1 cellular context compared by ENCODE assay signal in the genomic region with DNA sequence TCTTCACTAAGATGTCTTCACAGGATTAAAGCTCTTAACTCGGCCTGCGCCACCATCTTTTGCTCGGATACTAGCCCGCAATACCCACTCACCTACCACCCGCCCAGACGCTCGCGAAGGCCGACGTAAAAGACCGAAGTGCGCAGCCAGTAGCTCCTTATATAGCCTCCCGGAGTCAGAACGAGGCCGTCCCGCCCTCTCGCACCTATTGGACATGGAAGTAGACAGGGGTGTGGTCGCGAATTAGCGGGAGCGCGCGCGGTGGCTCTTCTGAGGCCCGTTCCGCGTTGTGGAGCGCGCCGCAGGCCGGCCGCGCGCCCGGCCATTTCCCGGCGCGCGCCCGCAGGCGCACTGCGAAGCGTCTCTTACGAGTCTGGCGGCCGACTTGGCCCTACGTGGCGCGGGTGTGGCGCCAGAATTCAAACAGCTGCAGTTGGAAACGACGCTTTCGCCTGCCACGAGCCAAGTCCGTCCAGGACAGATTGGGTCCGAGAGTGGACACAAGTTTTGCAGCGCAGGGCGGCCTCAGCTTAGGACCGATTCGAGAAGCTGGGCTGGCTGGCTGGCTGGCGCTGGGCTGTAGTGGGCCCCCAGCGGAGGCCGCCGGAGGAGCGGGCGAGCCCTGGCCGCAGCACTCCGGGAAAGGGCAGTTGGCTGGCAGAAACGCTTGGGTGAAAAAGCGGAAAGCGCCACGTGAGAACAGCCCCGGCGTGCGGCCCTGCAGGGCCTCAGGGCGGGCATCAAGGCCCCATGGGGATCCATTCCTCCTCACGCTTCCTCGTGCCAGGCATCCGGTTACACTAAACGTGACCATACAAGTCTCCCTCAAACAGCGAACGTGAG.
TF ChIP-seq lines count a peak whose summit lies in the region.

No MANE protein-coding gene starts in this region.

TF ChIP-seq in HepG2, 621 proteins besides CTCF, POLR2A, EP300 and RAD21 (continued from another document and continues in another):
- TF ChIP-seq, protein P1, sequence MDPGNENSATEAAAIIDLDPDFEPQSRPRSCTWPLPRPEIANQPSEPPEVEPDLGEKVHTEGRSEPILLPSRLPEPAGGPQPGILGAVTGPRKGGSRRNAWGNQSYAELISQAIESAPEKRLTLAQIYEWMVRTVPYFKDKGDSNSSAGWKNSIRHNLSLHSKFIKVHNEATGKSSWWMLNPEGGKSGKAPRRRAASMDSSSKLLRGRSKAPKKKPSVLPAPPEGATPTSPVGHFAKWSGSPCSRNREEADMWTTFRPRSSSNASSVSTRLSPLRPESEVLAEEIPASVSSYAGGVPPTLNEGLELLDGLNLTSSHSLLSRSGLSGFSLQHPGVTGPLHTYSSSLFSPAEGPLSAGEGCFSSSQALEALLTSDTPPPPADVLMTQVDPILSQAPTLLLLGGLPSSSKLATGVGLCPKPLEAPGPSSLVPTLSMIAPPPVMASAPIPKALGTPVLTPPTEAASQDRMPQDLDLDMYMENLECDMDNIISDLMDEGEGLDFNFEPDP (CRISPR knock-in tag; conservative IDR thresholded peaks at IDR 0.05), result 0 out of 2 replicates have a peak, but pooled peaks have one; percentile 93
- TF ChIP-seq TAF1 (CRISPR knock-in tag; IDR thresholded peaks at IDR 0.05) (peak; percentile 98), ZNF543 (CRISPR knock-in tag; IDR thresholded peaks at IDR 0.05) (peak; percentile 96), TBX2 (CRISPR knock-in tag; IDR thresholded peaks at IDR 0.05; ENCODE audit: borderline replicate concordance) (peak; percentile 84), ZFP90 (CRISPR knock-in tag; IDR thresholded peaks at IDR 0.05; ENCODE audit: borderline replicate concordance) (peak; percentile 89), RXRA (CRISPR knock-in tag; IDR thresholded peaks at IDR 0.05) (peak; percentile 68), ZFP36L1 (CRISPR knock-in tag; IDR thresholded peaks at IDR 0.05) (peak; percentile 64), ZNF691 (CRISPR knock-in tag; IDR thresholded peaks at IDR 0.05; ENCODE audit: borderline replicate concordance, low read depth) (peak; percentile 89), ARHGAP35 (CRISPR knock-in tag; IDR thresholded peaks at IDR 0.05; ENCODE audit: borderline replicate concordance) (peak; percentile 74; the same call in 1 of the 2 replicates), KLF11 (CRISPR knock-in tag; IDR thresholded peaks at IDR 0.05) (peak; percentile 28), SIN3B (IDR thresholded peaks at IDR 0.05; ENCODE audit: low read length) (peak; percentile 91), ZNF773 (CRISPR knock-in tag; IDR thresholded peaks at IDR 0.05; ENCODE audit: borderline replicate concordance) (no peak; the same call in 1 of the 2 replicates), NFE2L2 (IDR thresholded peaks at IDR 0.05; ENCODE audit: low read length) (no peak), HOMEZ (CRISPR knock-in tag; IDR thresholded peaks at IDR 0.05; ENCODE audit: low read depth) (peak; percentile 65; the same call in 1 of the 2 replicates), JDP2 (CRISPR knock-in tag; IDR thresholded peaks at IDR 0.05; ENCODE audit: borderline replicate concordance) (no peak; the same call in 1 of the 2 replicates), ZNF883 (CRISPR knock-in tag; IDR thresholded peaks at IDR 0.05; ENCODE audit: not compliant biosample characterization) (peak; percentile 63), SMAD9 (CRISPR knock-in tag; IDR thresholded peaks at IDR 0.05) (no peak; the same call in none of the 2 replicates), SPEN (CRISPR knock-in tag; IDR thresholded peaks at IDR 0.05; ENCODE audit: low read depth) (peak; percentile 82), SIX4 (CRISPR knock-in tag; IDR thresholded peaks at IDR 0.05) (peak; percentile 74), ZNF703 (CRISPR knock-in tag; IDR thresholded peaks at IDR 0.05; ENCODE audit: borderline replicate concordance) (no peak; the same call in 1 of the 2 replicates), ZNF10 (CRISPR knock-in tag; IDR thresholded peaks at IDR 0.05; ENCODE audit: borderline replicate concordance, low read depth) (no peak), ZSCAN25 (CRISPR knock-in tag; IDR thresholded peaks at IDR 0.05) (peak; percentile 85), KAT7 (CRISPR knock-in tag; IDR thresholded peaks at IDR 0.05; ENCODE audit: borderline replicate concordance) (peak; percentile 48; the same call in 1 of the 2 replicates), ATF3 (CRISPR knock-in tag; IDR thresholded peaks at IDR 0.05) (peak; percentile 44), ZNF878 (CRISPR knock-in tag; IDR thresholded peaks at IDR 0.05) (peak; percentile 84)
- TF ChIP-seq, protein P2, sequence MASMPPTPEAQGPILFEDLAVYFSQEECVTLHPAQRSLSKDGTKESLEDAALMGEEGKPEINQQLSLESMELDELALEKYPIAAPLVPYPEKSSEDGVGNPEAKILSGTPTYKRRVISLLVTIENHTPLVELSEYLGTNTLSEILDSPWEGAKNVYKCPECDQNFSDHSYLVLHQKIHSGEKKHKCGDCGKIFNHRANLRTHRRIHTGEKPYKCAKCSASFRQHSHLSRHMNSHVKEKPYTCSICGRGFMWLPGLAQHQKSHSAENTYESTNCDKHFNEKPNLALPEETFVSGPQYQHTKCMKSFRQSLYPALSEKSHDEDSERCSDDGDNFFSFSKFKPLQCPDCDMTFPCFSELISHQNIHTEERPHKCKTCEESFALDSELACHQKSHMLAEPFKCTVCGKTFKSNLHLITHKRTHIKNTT (CRISPR knock-in tag; IDR thresholded peaks at IDR 0.05), result no peak
- TF ChIP-seq, protein P3, sequence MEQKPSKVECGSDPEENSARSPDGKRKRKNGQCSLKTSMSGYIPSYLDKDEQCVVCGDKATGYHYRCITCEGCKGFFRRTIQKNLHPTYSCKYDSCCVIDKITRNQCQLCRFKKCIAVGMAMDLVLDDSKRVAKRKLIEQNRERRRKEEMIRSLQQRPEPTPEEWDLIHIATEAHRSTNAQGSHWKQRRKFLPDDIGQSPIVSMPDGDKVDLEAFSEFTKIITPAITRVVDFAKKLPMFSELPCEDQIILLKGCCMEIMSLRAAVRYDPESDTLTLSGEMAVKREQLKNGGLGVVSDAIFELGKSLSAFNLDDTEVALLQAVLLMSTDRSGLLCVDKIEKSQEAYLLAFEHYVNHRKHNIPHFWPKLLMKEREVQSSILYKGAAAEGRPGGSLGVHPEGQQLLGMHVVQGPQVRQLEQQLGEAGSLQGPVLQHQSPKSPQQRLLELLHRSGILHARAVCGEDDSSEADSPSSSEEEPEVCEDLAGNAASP (CRISPR knock-in tag; IDR thresholded peaks at IDR 0.05; ENCODE audit: borderline replicate concordance), result peak; percentile 80
- TF ChIP-seq, protein P4, sequence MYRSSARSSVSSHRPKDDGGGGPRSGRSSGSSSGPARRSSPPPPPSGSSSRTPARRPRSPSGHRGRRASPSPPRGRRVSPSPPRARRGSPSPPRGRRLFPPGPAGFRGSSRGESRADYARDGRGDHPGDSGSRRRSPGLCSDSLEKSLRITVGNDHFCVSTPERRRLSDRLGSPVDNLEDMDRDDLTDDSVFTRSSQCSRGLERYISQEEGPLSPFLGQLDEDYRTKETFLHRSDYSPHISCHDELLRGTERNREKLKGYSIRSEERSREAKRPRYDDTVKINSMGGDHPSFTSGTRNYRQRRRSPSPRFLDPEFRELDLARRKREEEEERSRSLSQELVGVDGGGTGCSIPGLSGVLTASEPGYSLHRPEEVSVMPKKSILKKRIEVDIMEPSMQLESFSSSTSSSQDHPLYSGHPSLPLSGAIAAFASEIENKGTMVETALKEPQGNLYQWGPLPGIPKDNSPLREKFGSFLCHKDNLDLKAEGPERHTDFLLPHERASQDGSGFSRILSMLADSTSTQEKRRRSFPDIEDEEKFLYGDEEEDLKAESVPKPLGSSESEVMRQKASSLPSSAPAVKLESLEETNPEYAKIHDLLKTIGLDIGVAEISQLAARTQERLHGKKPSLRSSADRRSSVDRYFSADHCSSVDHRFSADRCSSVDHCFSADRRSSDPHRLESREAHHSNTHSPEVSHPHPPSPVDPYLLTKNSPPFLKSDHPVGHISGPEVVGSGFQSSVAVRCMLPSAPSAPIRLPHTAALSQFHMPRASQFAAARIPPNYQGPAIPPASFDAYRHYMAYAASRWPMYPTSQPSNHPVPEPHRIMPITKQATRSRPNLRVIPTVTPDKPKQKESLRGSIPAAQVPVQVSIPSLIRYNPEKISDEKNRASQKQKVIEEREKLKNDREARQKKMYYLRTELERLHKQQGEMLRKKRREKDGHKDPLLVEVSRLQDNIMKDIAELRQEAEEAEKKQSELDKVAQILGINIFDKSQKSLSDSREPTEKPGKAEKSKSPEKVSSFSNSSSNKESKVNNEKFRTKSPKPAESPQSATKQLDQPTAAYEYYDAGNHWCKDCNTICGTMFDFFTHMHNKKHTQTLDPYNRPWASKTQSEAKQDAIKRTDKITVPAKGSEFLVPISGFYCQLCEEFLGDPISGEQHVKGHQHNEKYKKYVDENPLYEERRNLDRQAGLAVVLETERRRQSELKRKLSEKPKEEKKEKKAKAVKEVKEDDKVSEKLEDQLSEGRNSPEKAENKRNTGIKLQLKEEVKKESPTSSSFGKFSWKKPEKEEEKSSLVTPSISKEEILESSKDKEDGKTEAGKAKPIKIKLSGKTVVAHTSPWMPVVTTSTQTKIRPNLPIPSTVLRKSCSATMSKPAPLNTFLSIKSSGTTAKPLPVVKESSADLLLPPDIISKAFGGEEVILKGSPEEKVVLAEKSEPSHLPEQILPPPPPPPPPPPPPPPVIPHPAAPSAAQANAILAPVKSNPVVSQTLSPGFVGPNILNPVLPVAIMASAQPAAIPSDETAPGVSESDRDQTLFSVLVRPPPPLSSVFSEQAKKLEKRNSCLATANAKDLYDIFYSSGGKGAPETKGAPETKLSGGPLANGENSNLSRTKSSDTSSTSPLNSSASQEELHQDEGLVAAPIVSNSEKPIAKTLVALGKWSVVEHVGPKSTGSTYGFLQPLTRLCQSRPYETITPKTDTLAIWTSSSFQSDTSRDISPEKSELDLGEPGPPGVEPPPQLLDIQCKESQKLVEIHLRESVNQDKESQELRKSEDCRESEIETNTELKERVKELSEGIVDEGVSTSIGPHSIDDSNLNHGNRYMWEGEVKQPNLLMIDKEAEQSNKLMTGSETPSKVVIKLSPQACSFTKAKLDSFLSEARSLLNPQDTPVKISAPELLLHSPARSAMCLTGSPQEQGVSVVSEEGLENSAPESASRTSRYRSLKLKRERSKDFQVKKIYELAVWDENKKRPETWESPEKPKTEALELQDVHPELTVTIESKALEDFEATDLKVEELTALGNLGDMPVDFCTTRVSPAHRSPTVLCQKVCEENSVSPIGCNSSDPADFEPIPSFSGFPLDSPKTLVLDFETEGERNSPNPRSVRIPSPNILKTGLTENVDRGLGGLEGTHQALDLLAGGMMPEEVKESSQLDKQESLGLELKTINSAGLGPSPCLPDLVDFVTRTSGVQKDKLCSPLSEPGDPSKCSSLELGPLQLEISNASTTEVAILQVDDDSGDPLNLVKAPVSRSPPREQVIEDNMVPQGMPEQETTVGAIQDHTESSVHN (CRISPR knock-in tag; IDR thresholded peaks at IDR 0.05), result peak; percentile 91; the same call in 1 of the 2 replicates
- TF ChIP-seq, protein P5, sequence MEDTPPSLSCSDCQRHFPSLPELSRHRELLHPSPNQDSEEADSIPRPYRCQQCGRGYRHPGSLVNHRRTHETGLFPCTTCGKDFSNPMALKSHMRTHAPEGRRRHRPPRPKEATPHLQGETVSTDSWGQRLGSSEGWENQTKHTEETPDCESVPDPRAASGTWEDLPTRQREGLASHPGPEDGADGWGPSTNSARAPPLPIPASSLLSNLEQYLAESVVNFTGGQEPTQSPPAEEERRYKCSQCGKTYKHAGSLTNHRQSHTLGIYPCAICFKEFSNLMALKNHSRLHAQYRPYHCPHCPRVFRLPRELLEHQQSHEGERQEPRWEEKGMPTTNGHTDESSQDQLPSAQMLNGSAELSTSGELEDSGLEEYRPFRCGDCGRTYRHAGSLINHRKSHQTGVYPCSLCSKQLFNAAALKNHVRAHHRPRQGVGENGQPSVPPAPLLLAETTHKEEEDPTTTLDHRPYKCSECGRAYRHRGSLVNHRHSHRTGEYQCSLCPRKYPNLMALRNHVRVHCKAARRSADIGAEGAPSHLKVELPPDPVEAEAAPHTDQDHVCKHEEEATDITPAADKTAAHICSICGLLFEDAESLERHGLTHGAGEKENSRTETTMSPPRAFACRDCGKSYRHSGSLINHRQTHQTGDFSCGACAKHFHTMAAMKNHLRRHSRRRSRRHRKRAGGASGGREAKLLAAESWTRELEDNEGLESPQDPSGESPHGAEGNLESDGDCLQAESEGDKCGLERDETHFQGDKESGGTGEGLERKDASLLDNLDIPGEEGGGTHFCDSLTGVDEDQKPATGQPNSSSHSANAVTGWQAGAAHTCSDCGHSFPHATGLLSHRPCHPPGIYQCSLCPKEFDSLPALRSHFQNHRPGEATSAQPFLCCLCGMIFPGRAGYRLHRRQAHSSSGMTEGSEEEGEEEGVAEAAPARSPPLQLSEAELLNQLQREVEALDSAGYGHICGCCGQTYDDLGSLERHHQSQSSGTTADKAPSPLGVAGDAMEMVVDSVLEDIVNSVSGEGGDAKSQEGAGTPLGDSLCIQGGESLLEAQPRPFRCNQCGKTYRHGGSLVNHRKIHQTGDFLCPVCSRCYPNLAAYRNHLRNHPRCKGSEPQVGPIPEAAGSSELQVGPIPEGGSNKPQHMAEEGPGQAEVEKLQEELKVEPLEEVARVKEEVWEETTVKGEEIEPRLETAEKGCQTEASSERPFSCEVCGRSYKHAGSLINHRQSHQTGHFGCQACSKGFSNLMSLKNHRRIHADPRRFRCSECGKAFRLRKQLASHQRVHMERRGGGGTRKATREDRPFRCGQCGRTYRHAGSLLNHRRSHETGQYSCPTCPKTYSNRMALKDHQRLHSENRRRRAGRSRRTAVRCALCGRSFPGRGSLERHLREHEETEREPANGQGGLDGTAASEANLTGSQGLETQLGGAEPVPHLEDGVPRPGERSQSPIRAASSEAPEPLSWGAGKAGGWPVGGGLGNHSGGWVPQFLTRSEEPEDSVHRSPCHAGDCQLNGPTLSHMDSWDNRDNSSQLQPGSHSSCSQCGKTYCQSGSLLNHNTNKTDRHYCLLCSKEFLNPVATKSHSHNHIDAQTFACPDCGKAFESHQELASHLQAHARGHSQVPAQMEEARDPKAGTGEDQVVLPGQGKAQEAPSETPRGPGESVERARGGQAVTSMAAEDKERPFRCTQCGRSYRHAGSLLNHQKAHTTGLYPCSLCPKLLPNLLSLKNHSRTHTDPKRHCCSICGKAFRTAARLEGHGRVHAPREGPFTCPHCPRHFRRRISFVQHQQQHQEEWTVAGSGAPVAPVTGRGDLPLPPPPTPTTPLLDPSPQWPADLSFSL (CRISPR knock-in tag; IDR thresholded peaks at IDR 0.05), result peak; percentile 56; the same call in 1 of the 2 replicates
